ENCODE assay signal across 1 cellular context in genomic region chr12:113788020-113788856, GRCh38.
TF ChIP-seq lines count a peak whose summit lies in the region.

No MANE protein-coding gene starts in this region.

TF ChIP-seq in K562, 482 proteins besides CTCF, POLR2A, EP300 and RAD21 (continued from another document and continues in another):
- TF ChIP-seq ZNF41 (CRISPR knock-in tag; conservative IDR thresholded peaks at IDR 0.05) (no peak), MYBL2 (IDR thresholded peaks at IDR 0.05; ENCODE audit: low read depth) (0 out of 2 replicates have a peak, but pooled peaks have one; percentile 22), MYBL2 (CRISPR knock-in tag; IDR thresholded peaks at IDR 0.05; ENCODE audit: borderline replicate concordance) (no peak), MEIS2 (IDR thresholded peaks at IDR 0.05; ENCODE audit: partially characterized antibody) (no peak), LARP7 (IDR thresholded peaks at IDR 0.05) (0 out of 2 replicates have a peak, but pooled peaks have one; percentile 75), CC2D1A (IDR thresholded peaks at IDR 0.05) (0 out of 2 replicates have a peak, but pooled peaks have one; percentile 42), SNIP1 (IDR thresholded peaks at IDR 0.05; ENCODE audit: low read depth) (no peak), HLTF (IDR thresholded peaks at IDR 0.05) (peak; percentile 69; the same call in 1 of the 2 replicates), RBM34 (IDR thresholded peaks at IDR 0.05; ENCODE audit: borderline replicate concordance, insufficient read depth, low read length) (no peak), ETS2 (tag; IDR thresholded peaks at IDR 0.05; ENCODE audit: borderline replicate concordance, poor library complexity, severe bottlenecking) (no peak), HDAC3 (IDR thresholded peaks at IDR 0.05; ENCODE audit: borderline replicate concordance, partially characterized antibody) (no peak), ZNF224 (CRISPR knock-in tag; IDR thresholded peaks at IDR 0.05) (no peak), ZNF766 (CRISPR knock-in tag; conservative IDR thresholded peaks at IDR 0.05) (no peak), ZNF764 (CRISPR knock-in tag; IDR thresholded peaks at IDR 0.05; ENCODE audit: low read depth) (no peak), DNMT1 (IDR thresholded peaks at IDR 0.05) (no peak), ZNF644 (tag; IDR thresholded peaks at IDR 0.05; ENCODE audit: low read depth) (no peak), SFPQ (IDR thresholded peaks at IDR 0.05; ENCODE audit: low read depth, low read length) (no peak), IFI16 (CRISPR knock-in tag; IDR thresholded peaks at IDR 0.05) (no peak), ADNP (tag; IDR thresholded peaks at IDR 0.05) (peak; percentile 59; the same call in 1 of the 2 replicates), MYC (IDR thresholded peaks at IDR 0.05; ENCODE audit: low read depth, low read length) (no peak), MYC (CRISPR knock-in tag; IDR thresholded peaks at IDR 0.05; ENCODE audit: borderline replicate concordance, low read depth) (no peak), NFIC (IDR thresholded peaks at IDR 0.05) (peak; percentile 37; the same call in 1 of the 2 replicates), ZFP30 (CRISPR knock-in tag; IDR thresholded peaks at IDR 0.05; ENCODE audit: borderline replicate concordance) (no peak), ZNF146 (CRISPR knock-in tag; IDR thresholded peaks at IDR 0.05; ENCODE audit: unreplicated experiment) (no peak), YBX1 (IDR thresholded peaks at IDR 0.05) (no peak), HCFC1 (IDR thresholded peaks at IDR 0.05; ENCODE audit: low read depth, low read length) (no peak), NRF1 (conservative IDR thresholded peaks at IDR 0.05 in 1 of 2, IDR thresholded peaks at IDR 0.05 in 1 of 2) (no peak), THAP7 (CRISPR knock-in tag; IDR thresholded peaks at IDR 0.05) (no peak), ZBTB12 (CRISPR knock-in tag; IDR thresholded peaks at IDR 0.05) (no peak), SMC3 (conservative IDR thresholded peaks at IDR 0.05; ENCODE audit: insufficient read depth, low read depth, low read length) (no peak), TOE1 (IDR thresholded peaks at IDR 0.05; ENCODE audit: borderline replicate concordance) (0 out of 2 replicates have a peak, but pooled peaks have one; percentile 38), TOE1 (CRISPR knock-in tag; IDR thresholded peaks at IDR 0.05; ENCODE audit: borderline replicate concordance, low read depth) (no peak), DPF2 (IDR thresholded peaks at IDR 0.05) (peak; percentile 35; the same call in 1 of the 2 replicates), ZNF311 (CRISPR knock-in tag; IDR thresholded peaks at IDR 0.05) (no peak), SMARCA4 (IDR thresholded peaks at IDR 0.05) (peak; percentile 64; the same call in 1 of the 2 replicates), SNAPC5 (CRISPR knock-in tag; IDR thresholded peaks at IDR 0.05) (no peak), ZNF280A (IDR thresholded peaks at IDR 0.05; ENCODE audit: low read depth, partially characterized antibody) (no peak), ZNF583 (CRISPR knock-in tag; IDR thresholded peaks at IDR 0.05) (no peak), RHOXF2B (CRISPR knock-in tag; conservative IDR thresholded peaks at IDR 0.05) (no peak), DDX20 (tag; IDR thresholded peaks at IDR 0.05; ENCODE audit: low read depth) (no peak), CLOCK (CRISPR knock-in tag; IDR thresholded peaks at IDR 0.05; ENCODE audit: borderline replicate concordance) (no peak), SRF (CRISPR knock-in tag; IDR thresholded peaks at IDR 0.05) (no peak), ZNF134 (CRISPR knock-in tag; conservative IDR thresholded peaks at IDR 0.05) (no peak), ARHGAP35 (IDR thresholded peaks at IDR 0.05; ENCODE audit: partially characterized antibody) (peak; percentile 37), PREB (CRISPR knock-in tag; IDR thresholded peaks at IDR 0.05) (no peak), HDAC1 (IDR thresholded peaks at IDR 0.05) (0 out of 4 replicates have a peak, but pooled peaks of 1 of the 2 experiments have one; percentile 23), ARID2 (IDR thresholded peaks at IDR 0.05) (no peak), CBFA2T2 (conservative IDR thresholded peaks at IDR 0.05) (no peak), NR2F6 (CRISPR knock-in tag; IDR thresholded peaks at IDR 0.05) (no peak), SRSF7 (optimal IDR thresholded peaks at IDR 0.05; ENCODE audit: low read depth, low read length) (no peak), ATF3 (IDR thresholded peaks at IDR 0.05) (peak; percentile 64; the same call in 1 of the 2 replicates), ATF3 (CRISPR knock-in tag; conservative IDR thresholded peaks at IDR 0.05) (no peak), ZBTB7A (IDR thresholded peaks at IDR 0.05; ENCODE audit: borderline replicate concordance, control insufficient read depth, low read depth, low read length) (no peak), NONO (IDR thresholded peaks at IDR 0.05; ENCODE audit: low read depth in 2 of 2, low read length in 1 of 2) (no peak), ELF1 (tag; IDR thresholded peaks at IDR 0.05) (no peak), SIN3A (IDR thresholded peaks at IDR 0.05; ENCODE audit: borderline replicate concordance in 2 of 2, control insufficient read depth in 1 of 2, low read depth in 2 of 2, low read length in 2 of 2) (no peak), HNRNPL (IDR thresholded peaks at IDR 0.05; ENCODE audit: low read depth, low read length) (no peak), PTTG1 (tag; IDR thresholded peaks at IDR 0.05; ENCODE audit: low read depth) (no peak), KDM5B (IDR thresholded peaks at IDR 0.05; ENCODE audit: insufficient replicate concordance, low read depth, low read length) (no peak), HIVEP1 (CRISPR knock-in tag; IDR thresholded peaks at IDR 0.05) (no peak), PRDM10 (IDR thresholded peaks at IDR 0.05; ENCODE audit: partially characterized antibody) (no peak), SNRNP70 (optimal IDR thresholded peaks at IDR 0.05; ENCODE audit: low read depth, low read length) (no peak), HMBOX1 (IDR thresholded peaks at IDR 0.05) (no peak)
